ENCODE assay signal across 9 cellular contexts in the genomic region with DNA sequence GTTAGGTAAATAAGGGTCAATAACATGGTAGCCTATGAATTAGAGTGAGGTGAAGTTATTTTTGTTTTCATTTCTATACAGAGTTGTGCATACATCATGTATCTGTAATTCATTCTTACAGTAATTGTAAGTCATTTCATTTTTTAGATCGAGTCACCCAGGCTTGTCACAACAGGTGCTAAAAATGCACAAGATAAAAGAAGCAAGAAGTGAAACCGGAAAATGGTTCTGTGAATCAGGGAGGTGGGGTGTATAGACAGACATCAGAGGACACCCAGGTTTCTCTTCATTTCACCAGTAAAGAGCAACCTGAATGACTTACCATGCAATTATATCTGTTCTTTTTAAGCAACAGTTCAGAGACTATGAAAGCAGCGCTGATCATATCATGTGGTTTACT. TPM values are rescaled to one million over a fixed set of nuclear protein-coding genes. Genes with fewer than 3 reads are reported as not detected.
DNase-seq lines count a peak whose midpoint lies in the region; ATAC-seq and TF ChIP-seq lines count a peak whose summit lies in the region.
"Had no signal": no experiment of that assay in that cellular context is flagged by ENCODE, and none has a peak within 500 bp of the region (broad histone marks: within the 10 kb centered on the region; RNA-seq: fewer than 3 reads in every experiment).

No MANE protein-coding gene starts in this region.

- CTCF ChIA-PET in CD8-positive, alpha-beta T cell (lab: Charles Lee) = interaction anchor here (0.9 to 1.4 kb wide), 4 partner anchors 9 to 180 kb away, joined by 3 to 4 read pairs (median 4); no protein-coding TSS in a partner anchor

- H3K4me1 Mint-ChIP-seq in CD8-positive, alpha-beta T cell (ENCODE audit: low read depth) = peaks cover 41% of the 10 kb centered on the region
- H3K4me1 Mint-ChIP-seq in activated T-helper 17 cell treated with anti-CD3 and anti-CD28 coated beads, Interleukin-2, amount 50 U/mL, for 72 hours = peaks cover 32% of the 10 kb centered on the region
- peaks cover 67% of the 10 kb centered on the region for H3K4me1 Mint-ChIP-seq in stimulated activated memory B cell treated with anti-CD40 and anti-IgM and Interleukin-4, amounts not matched to agents 10 μg/mL and 1 μg/mL and 100 μg/mL, for 72 hours

- H3K9me3 Mint-ChIP-seq in CD8-positive, alpha-beta T cell = no peaks in the 10 kb centered on the region
- no peaks in the 10 kb centered on the region for H3K9me3 Mint-ChIP-seq in activated T-helper 17 cell treated with anti-CD3 and anti-CD28 coated beads, Interleukin-2, amount 50 U/mL, for 72 hours
- H3K9me3 Mint-ChIP-seq in stimulated activated memory B cell treated with anti-CD40 and anti-IgM and Interleukin-4, amounts not matched to agents 10 μg/mL and 1 μg/mL and 100 μg/mL, for 72 hours = no peaks in the 10 kb centered on the region
- H3K9me3 Mint-ChIP-seq: dendritic cell treated with granulocyte-macrophage colony-stimulating factor and Interleukin-4, amounts not matched to agents 40 ng/mL and 50 ng/mL, for 4 days had no signal

- peak overlapping the region; percentile 10 for H3K27ac ChIP-seq in CD8-positive, alpha-beta T cell (ENCODE audit: low read depth, low read length)
- H3K27ac ChIP-seq in sigmoid colon = peak overlapping the region in 1 of 4 donors; percentile 54

- no peak for TF ChIP-seq CTCF in CD8-positive, alpha-beta T cell (IDR thresholded peaks at IDR 0.05)
- no peak for TF ChIP-seq CTCF in sigmoid colon (IDR thresholded peaks at IDR 0.05)

- H3K27ac Mint-ChIP-seq in CD8-positive, alpha-beta T cell = peak overlapping the region; percentile 93
- peak overlapping the region; percentile 96 for H3K27ac Mint-ChIP-seq in activated T-helper 17 cell treated with anti-CD3 and anti-CD28 coated beads, Interleukin-2, amount 50 U/mL, for 72 hours
- peak overlapping the region; percentile 95 for H3K27ac Mint-ChIP-seq in stimulated activated memory B cell treated with anti-CD40 and anti-IgM and Interleukin-4, amounts not matched to agents 10 μg/mL and 1 μg/mL and 100 μg/mL, for 72 hours
- H3K27ac Mint-ChIP-seq: dendritic cell treated with granulocyte-macrophage colony-stimulating factor and Interleukin-4, amounts not matched to agents 40 ng/mL and 50 ng/mL, for 4 days had no signal

- POLR2A ChIA-PET in CD8-positive, alpha-beta T cell (lab: Charles Lee) = interaction anchor here (1.3 to 1.5 kb wide), 2 partner anchors 14 to 15 kb away, joined by 3 to 4 read pairs; no protein-coding TSS in a partner anchor

- H3K36me3 Mint-ChIP-seq in CD8-positive, alpha-beta T cell = no peaks in the 10 kb centered on the region
- no peaks in the 10 kb centered on the region for H3K36me3 Mint-ChIP-seq in activated T-helper 17 cell treated with anti-CD3 and anti-CD28 coated beads, Interleukin-2, amount 50 U/mL, for 72 hours (ENCODE audit: low read depth)
- no peaks in the 10 kb centered on the region for H3K36me3 Mint-ChIP-seq in stimulated activated memory B cell treated with anti-CD40 and anti-IgM and Interleukin-4, amounts not matched to agents 10 μg/mL and 1 μg/mL and 100 μg/mL, for 72 hours

- H3K36me3 ChIP-seq in CD8-positive, alpha-beta T cell (ENCODE audit: insufficient read depth, low read length) = no peaks in the 10 kb centered on the region
- H3K36me3 ChIP-seq in sigmoid colon = no peaks in the 10 kb centered on the region

- no peak for TF ChIP-seq EP300 in sigmoid colon (IDR thresholded peaks at IDR 0.05)

- 43 to 78% methylated on average over 3 of the region's 3 CpGs for WGBS in sigmoid colon, 2 donors

- intact Hi-C loops in CD8-positive, alpha-beta T cell (cut with DNase I, micrococcal nuclease) = loop anchor here (2.0 to 10.0 kb wide), 3 partner anchors 19 to 131 kb away; partner anchors contain the start of gene GFOD1 (in 1 of the 2)
- intact Hi-C loops in sigmoid colon (cut with DNase I) = no loop called here
- intact Hi-C loops in head of caudate nucleus (cut with DNase I) = loop anchor here (10.0 kb wide), 1 partner anchor 129 kb away; the partner anchor contains the start of gene GFOD1

- H3K27me3 Mint-ChIP-seq in CD8-positive, alpha-beta T cell (ENCODE audit: low read depth) = no peaks in the 10 kb centered on the region
- no peaks in the 10 kb centered on the region for H3K27me3 Mint-ChIP-seq in activated T-helper 17 cell treated with anti-CD3 and anti-CD28 coated beads, Interleukin-2, amount 50 U/mL, for 72 hours
- no peaks in the 10 kb centered on the region for H3K27me3 Mint-ChIP-seq in stimulated activated memory B cell treated with anti-CD40 and anti-IgM and Interleukin-4, amounts not matched to agents 10 μg/mL and 1 μg/mL and 100 μg/mL, for 72 hours

- no peak for TF ChIP-seq POLR2A in sigmoid colon (IDR thresholded peaks at IDR 0.05)

- peak overlapping the region; percentile 22 for H3K4me3 ChIP-seq in CD8-positive, alpha-beta T cell (ENCODE audit: low read depth, low read length)
- no peak overlapping the region for H3K4me3 ChIP-seq in sigmoid colon

- peak in 2 of 7 experiments; percentile 13 to 14 for DNase-seq in CD8-positive, alpha-beta T cell
- DNase-seq in DMS53 (lab: John Stamatoyannopoulos, UW) (no peak), sigmoid colon (no peak), head of caudate nucleus (no peak)

- no peaks in the 10 kb centered on the region for H3K27me3 ChIP-seq in CD8-positive, alpha-beta T cell (ENCODE audit: insufficient read depth, low read length)
- no peaks in the 10 kb centered on the region for H3K27me3 ChIP-seq in sigmoid colon

- peak overlapping the region; percentile 78 for H3K4me3 Mint-ChIP-seq in CD8-positive, alpha-beta T cell
- H3K4me3 Mint-ChIP-seq in activated T-helper 17 cell treated with anti-CD3 and anti-CD28 coated beads, Interleukin-2, amount 50 U/mL, for 72 hours = peak overlapping the region; percentile 78
- peak overlapping the region; percentile 72 for H3K4me3 Mint-ChIP-seq in stimulated activated memory B cell treated with anti-CD40 and anti-IgM and Interleukin-4, amounts not matched to agents 10 μg/mL and 1 μg/mL and 100 μg/mL, for 72 hours
- H3K4me3 Mint-ChIP-seq: dendritic cell treated with granulocyte-macrophage colony-stimulating factor and Interleukin-4, amounts not matched to agents 40 ng/mL and 50 ng/mL, for 4 days had no signal

- peaks cover 29% of the 10 kb centered on the region for H3K4me1 ChIP-seq in CD8-positive, alpha-beta T cell (ENCODE audit: insufficient read depth, low read length)
- peaks cover 0 to 22% (median 11%) of the 10 kb centered on the region in 4 donors for H3K4me1 ChIP-seq in sigmoid colon

- ATAC-seq in CD8-positive, alpha-beta T cell = peak; percentile 85
- ATAC-seq in GM19397 (IDR thresholded peaks at IDR 0.05; ENCODE audit: unreplicated experiment) = peak; percentile 93
- peak; percentile 95 for ATAC-seq in HG03354 (IDR thresholded peaks at IDR 0.05; ENCODE audit: poor library complexity, severe bottlenecking, unreplicated experiment)
- ATAC-seq in activated T-helper 17 cell treated with anti-CD3 and anti-CD28 coated beads, Interleukin-2, amount 50 U/mL, for 72 hours (replicated peaks) = peak; percentile 92
- ATAC-seq in stimulated activated memory B cell treated with anti-CD40 and anti-IgM and Interleukin-4, amounts not matched to agents 10 μg/mL and 1 μg/mL and 100 μg/mL, for 72 hours = peak; percentile 98

- H3K9me3 ChIP-seq in CD8-positive, alpha-beta T cell (ENCODE audit: low read length) = no peaks in the 10 kb centered on the region
- no peaks in the 10 kb centered on the region for H3K9me3 ChIP-seq in sigmoid colon

RNA-seq across cellular contexts. Expression of gene TBC1D7, which starts 27.6 kb away (rescaled TPM):
- total RNA-seq in CD8-positive, alpha-beta T cell = 10 to 100 TPM; 13.7 to 16.0 TPM
- total RNA-seq in activated T-helper 17 cell treated with anti-CD3 and anti-CD28 coated beads, Interleukin-2, amount 50 U/mL, for 72 hours = 10 to 100 TPM in 1 of 2 donors, 1 to 10 TPM in 1; 9.6 to 16.2 TPM
- 10 to 100 TPM in 2 of 4 donors, 1 to 10 TPM in 2; 7.2 to 13.8 (median 11.2) TPM for total RNA-seq in sigmoid colon
- polyA plus RNA-seq in sigmoid colon = 10 to 100 TPM; 20.3 to 33.6 (median 24.0) TPM
